ENCODE assay signal across 8 cellular contexts in the genomic region with DNA sequence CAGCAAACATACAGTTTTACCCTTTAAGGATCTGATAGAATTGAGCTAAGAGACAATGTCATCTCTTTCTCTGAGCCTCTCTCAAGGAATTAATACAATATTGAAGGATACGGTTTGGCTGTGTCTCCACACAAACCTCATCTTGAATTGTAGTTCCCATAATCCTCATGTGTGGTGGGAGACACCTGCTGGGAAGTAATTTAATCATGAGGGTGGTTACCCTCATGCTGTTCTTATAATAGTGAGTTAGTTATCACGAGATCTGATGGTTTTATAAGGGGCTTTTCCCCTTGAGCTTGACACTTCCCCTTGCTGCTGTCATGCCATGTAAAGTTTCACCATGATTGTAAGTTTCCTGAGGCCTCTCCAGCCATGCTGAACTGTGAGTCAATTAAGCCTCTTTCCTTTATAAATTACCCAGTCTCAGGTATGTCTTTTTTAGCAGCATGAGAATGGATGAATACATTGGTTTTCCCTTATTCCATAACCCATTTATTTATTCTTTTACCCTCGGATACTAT.
"Had no signal": no experiment of that assay in that cellular context is flagged by ENCODE, and none has a peak within 500 bp of the region (broad histone marks: within the 10 kb centered on the region; RNA-seq: fewer than 3 reads in every experiment).

No MANE protein-coding gene starts in this region.

- H3K9me3 Mint-ChIP-seq: activated T-cell treated with anti-CD3 and anti-CD28 coated beads, Interleukin-2, amount 50 U/mL, for 4 hours; neural crest cell had no signal

- H3K4me3 ChIP-seq: hepatocyte had no signal

- H3K4me1 Mint-ChIP-seq: neural crest cell had no signal

- H3K27ac ChIP-seq: hepatocyte had no signal

- DNase-seq: activated CD4-positive, alpha-beta T cell treated with anti-CD3 and anti-CD28 coated beads, Interleukin-2, amount 50 U/mL, for 1 hour; activated gamma-delta T cell treated with Interleukin-2 at 50 U/mL for 16 hours; activated T-cell treated with anti-CD3 and anti-CD28 coated beads, Interleukin-2, amount 50 U/mL, for 4 hours; effector CD4-positive, alpha-beta T cell; stimulated activated CD4-positive, alpha-beta T cell treated with anti-CD3 and anti-CD28 coated beads, Interleukin-15, amount 100 ng/mL, for 24 hours; stimulated activated CD4-positive, alpha-beta T cell treated with anti-CD3 and anti-CD28 coated beads, Interleukin-4, amount 100 ng/mL, for 4 hours had no signal

- H3K27me3 ChIP-seq: hepatocyte had no signal

- H3K4me3 Mint-ChIP-seq: activated T-cell treated with anti-CD3 and anti-CD28 coated beads, Interleukin-2, amount 50 U/mL, for 4 hours; neural crest cell had no signal
